Comparison of ENCODE assay signal across 8 cellular contexts in genomic region chr19:3852614-3853254, GRCh38. TPM values are rescaled to one million over a fixed set of nuclear protein-coding genes. Genes with fewer than 3 reads are reported as not detected.
DNase-seq lines count a peak whose midpoint lies in the region; ATAC-seq and TF ChIP-seq lines count a peak whose summit lies in the region.

No MANE protein-coding gene starts in this region.

- CTCF ChIA-PET in SK-N-SH (lab: Yijun Ruan, JAX), result interaction anchor here (1.2 to 2.0 kb wide), 3 partner anchors 12 to 31 kb away, joined by 5 to 8 read pairs (median 6); no protein-coding TSS in a partner anchor

- H3K79me2 ChIP-seq in GM23248 (ENCODE audit: insufficient read depth) (no peaks in the 10 kb centered on the region), SK-N-SH (ENCODE audit: insufficient read depth) (no peaks in the 10 kb centered on the region)

- H3K4me2 ChIP-seq in BLaER1, result no peak overlapping the region
- H3K4me2 ChIP-seq in GM23248 (ENCODE audit: unreplicated experiment), result no peak overlapping the region
- H3K4me2 ChIP-seq in SK-N-SH, result no peak overlapping the region

- POLR2A ChIA-PET in SK-N-SH (lab: Yijun Ruan, JAX), result no interaction called here

- H3K4me3 ChIP-seq in BLaER1 (no peak overlapping the region), GM23248 (no peak overlapping the region), SK-N-SH (ENCODE audit: low read depth in 2 of 2, low read length in 1 of 2) (no peak overlapping the region)

- TF ChIP-seq EP300 in SK-N-SH (IDR thresholded peaks at IDR 0.05; ENCODE audit: borderline replicate concordance in 1 of 2, low read depth in 1 of 2, low read length in 1 of 2), result no peak

- H3K27me3 ChIP-seq in BLaER1, result no peaks in the 10 kb centered on the region
- 0 out of 2 replicates have a peak, but pooled peaks cover 2% of the 10 kb centered on the region for H3K27me3 ChIP-seq in GM23248 (replicated peaks; ENCODE audit: insufficient read depth)
- H3K27me3 ChIP-seq in SK-N-SH (ENCODE audit: insufficient read depth), result no peaks in the 10 kb centered on the region; the same call in 1 of the 2 replicates

- no peaks in the 10 kb centered on the region for H3K4me1 Mint-ChIP-seq in effector memory CD8-positive, alpha-beta T cell (ENCODE audit: low read depth in 2 of 2)

- no peak overlapping the region for H3K4me3 Mint-ChIP-seq in effector memory CD8-positive, alpha-beta T cell

- TF ChIP-seq RAD21 in SK-N-SH (IDR thresholded peaks at IDR 0.05; ENCODE audit: low read length), result peak; percentile 39

- 52 to 80% methylated on average over 3 to 4 of the region's 4 CpGs for WGBS in GM23248 (ENCODE audit: low coverage in 1 of 2, low lambda C conversion rate in 2 of 2, missing lambda C conversion rate in 2 of 2), 2 experiments
- WGBS in SK-N-SH (ENCODE audit: low lambda C conversion rate), result 70% methylated on average over 2 of the region's 4 CpGs

- H3K9me2 ChIP-seq in GM23248 (ENCODE audit: insufficient read depth), result no peaks in the 10 kb centered on the region
- no peaks in the 10 kb centered on the region for H3K9me2 ChIP-seq in SK-N-SH

- peak; percentile 70 for ATAC-seq in effector memory CD8-positive, alpha-beta T cell (replicated peaks)
- ATAC-seq in GM21717 (IDR thresholded peaks at IDR 0.05; ENCODE audit: unreplicated experiment) (no peak), GM18868 (IDR thresholded peaks at IDR 0.05; ENCODE audit: unreplicated experiment) (no peak)

- H3K9me3 ChIP-seq in BLaER1 (peaks cover 15% of the 10 kb centered on the region), GM23248 (ENCODE audit: low read depth) (no peaks in the 10 kb centered on the region), SK-N-SH (no peaks in the 10 kb centered on the region)

- H3F3A ChIP-seq in GM23248 (ENCODE audit: insufficient read depth) (no peaks in the 10 kb centered on the region), SK-N-SH (replicated peaks; ENCODE audit: insufficient read depth) (no peaks in the 10 kb centered on the region)

- peak; percentile 58 for DNase-seq in GM23248
- DNase-seq in SK-N-SH, result no peak
- peak; percentile 34 to 58 (median 38) for DNase-seq in effector memory CD8-positive, alpha-beta T cell
- DNase-seq in stimulated activated CD4-positive, alpha-beta T cell treated with anti-CD3 and anti-CD28 coated beads, Interleukin-4, amount 100 ng/mL, for 24 hours, result peak; percentile 23
- DNase-seq in DMS114 treated with DMSO at 0.1 percent for 48 hours (lab: John Stamatoyannopoulos, UW; ENCODE audit: unreplicated experiment), result no peak

- H3K9ac ChIP-seq in BLaER1 (no peak overlapping the region), GM23248 (no peak overlapping the region), SK-N-SH (no peak overlapping the region)

- in situ Hi-C loops in GM23248 (cut with MboI), result no loop called here

- H3K36me3 Mint-ChIP-seq in effector memory CD8-positive, alpha-beta T cell (ENCODE audit: insufficient read depth), result peaks cover 3% of the 10 kb centered on the region

- peak; percentile 52 for TF ChIP-seq CTCF in SK-N-SH (IDR thresholded peaks at IDR 0.05)

- H3K27me3 Mint-ChIP-seq in effector memory CD8-positive, alpha-beta T cell, result no peaks in the 10 kb centered on the region

- H4K20me1 ChIP-seq in BLaER1, result no peaks in the 10 kb centered on the region
- no peaks in the 10 kb centered on the region for H4K20me1 ChIP-seq in GM23248 (ENCODE audit: insufficient read depth)
- H4K20me1 ChIP-seq in SK-N-SH (ENCODE audit: insufficient read depth), result no peaks in the 10 kb centered on the region

- H3K36me3 ChIP-seq in BLaER1, result no peaks in the 10 kb centered on the region
- H3K36me3 ChIP-seq in GM23248 (ENCODE audit: low read depth), result no peaks in the 10 kb centered on the region
- H3K36me3 ChIP-seq in SK-N-SH (replicated peaks in 1 of 2; ENCODE audit: control insufficient read depth in 1 of 2, insufficient read depth in 2 of 2, low read length in 1 of 2), result no peaks in the 10 kb centered on the region

- no peak overlapping the region for H2AFZ ChIP-seq in GM23248
- no peak overlapping the region for H2AFZ ChIP-seq in SK-N-SH (ENCODE audit: low read depth)

- H3K4me1 ChIP-seq in BLaER1 (peaks cover 58% of the 10 kb centered on the region), GM23248 (ENCODE audit: insufficient read depth) (no peaks in the 10 kb centered on the region), SK-N-SH (ENCODE audit: control insufficient read depth in 1 of 2, insufficient read depth in 2 of 2, low read depth in 1 of 2, low read length in 1 of 2) (no peaks in the 10 kb centered on the region)

- H3K27ac ChIP-seq in BLaER1 (0 out of 2 replicates have a peak overlapping the region, but pooled peaks have one; percentile 9), GM23248 (no peak overlapping the region), SK-N-SH (ENCODE audit: low read depth in 2 of 2, low read length in 1 of 2) (no peak overlapping the region)

- H3K9me3 Mint-ChIP-seq in effector memory CD8-positive, alpha-beta T cell, result no peaks in the 10 kb centered on the region

- H3K27ac Mint-ChIP-seq in effector memory CD8-positive, alpha-beta T cell, result no peak overlapping the region

TF ChIP-seq in SK-N-SH, 30 proteins besides CTCF, POLR2A, EP300 and RAD21 (continues in another document):
- TF ChIP-seq IRF3 (IDR thresholded peaks at IDR 0.05; ENCODE audit: low read depth, low read length) (no peak), USF1 (IDR thresholded peaks at IDR 0.05; ENCODE audit: borderline replicate concordance, low read depth) (no peak), RXRA (IDR thresholded peaks at IDR 0.05; ENCODE audit: borderline replicate concordance, low read depth) (peak; percentile 57; the same call in 1 of the 2 replicates), JUND (IDR thresholded peaks at IDR 0.05) (peak; percentile 60), TCF12 (IDR thresholded peaks at IDR 0.05) (peak; percentile 56), YY1 (IDR thresholded peaks at IDR 0.05; ENCODE audit: low read depth) (no peak), TAF1 (IDR thresholded peaks at IDR 0.05; ENCODE audit: borderline replicate concordance, low read depth, low read length) (no peak), NFIC (IDR thresholded peaks at IDR 0.05; ENCODE audit: borderline replicate concordance) (peak; percentile 93), POLR2AphosphoS5 (IDR thresholded peaks at IDR 0.05; ENCODE audit: low read depth, low read length) (no peak), PBX3 (IDR thresholded peaks at IDR 0.05) (peak; percentile 58; the same call in 1 of the 2 replicates), FOSL2 (IDR thresholded peaks at IDR 0.05; ENCODE audit: borderline replicate concordance, low read depth) (peak; percentile 68), SIN3A (IDR thresholded peaks at IDR 0.05; ENCODE audit: borderline replicate concordance, low read depth, low read length) (no peak), TEAD4 (IDR thresholded peaks at IDR 0.05; ENCODE audit: borderline replicate concordance, insufficient read depth) (no peak), USF2 (IDR thresholded peaks at IDR 0.05; ENCODE audit: borderline replicate concordance, low read depth, low read length) (no peak), MAX (IDR thresholded peaks at IDR 0.05; ENCODE audit: low read depth) (no peak)

RNA-seq across cellular contexts. Expression of gene ZFR2, which starts 16.1 kb away (rescaled TPM):
- total RNA-seq in GM23248 (2014; rRNA removed; shearing (Covaris generic)), result not detected in 2 replicates
- polyA plus RNA-seq in GM23248 (2016; fragmentation: Nextera tagmentation; extraction: Ambion mirVana), result not detected in 2 replicates
- 0.18 and 0.44 TPM in 2 replicates for polyA plus RNA-seq in SK-N-SH (2012; rRNA removed)
- 0.06 and 0.64 TPM in 2 replicates for polyA plus RNA-seq in SK-N-SH (2012; cell fraction: cytosol; rRNA removed)
- 0.55 and 1.3 TPM in 2 replicates for polyA plus RNA-seq in SK-N-SH (2012; cell fraction: nucleus; rRNA removed)

RNA-seq across cellular contexts. Expression of gene ATCAY, which starts 27.8 kb away (rescaled TPM):
- not detected in 2 replicates for total RNA-seq in GM23248 (2014; rRNA removed; shearing (Covaris generic))
- polyA plus RNA-seq in GM23248 (2016; fragmentation: Nextera tagmentation; extraction: Ambion mirVana) (not detected in 2 replicates), SK-N-SH (2012; rRNA removed) (0.84 and 1.2 TPM in 2 replicates)
- polyA plus RNA-seq in SK-N-SH (2012; cell fraction: cytosol; rRNA removed), result 0.68 and 1.4 TPM in 2 replicates
- 0.48 and 0.67 TPM in 2 replicates for polyA plus RNA-seq in SK-N-SH (2012; cell fraction: nucleus; rRNA removed)

Comparison
In these comparisons a context has a peak if more than half of its experiments do, and no peak if none do; other contexts are left out.
1. DNase-seq: peak in GM23248 (single experiment), effector memory CD8-positive, alpha-beta T cell (3 of 3) and stimulated activated CD4-positive, alpha-beta T cell treated with anti-CD3 and anti-CD28 coated beads, Interleukin-4, amount 100 ng/mL, for 24 hours (single experiment); none in SK-N-SH (single experiment) and DMS114 treated with DMSO at 0.1 percent for 48 hours (single experiment).